8 cellular contexts compared by ENCODE assay signal in the genomic region with DNA sequence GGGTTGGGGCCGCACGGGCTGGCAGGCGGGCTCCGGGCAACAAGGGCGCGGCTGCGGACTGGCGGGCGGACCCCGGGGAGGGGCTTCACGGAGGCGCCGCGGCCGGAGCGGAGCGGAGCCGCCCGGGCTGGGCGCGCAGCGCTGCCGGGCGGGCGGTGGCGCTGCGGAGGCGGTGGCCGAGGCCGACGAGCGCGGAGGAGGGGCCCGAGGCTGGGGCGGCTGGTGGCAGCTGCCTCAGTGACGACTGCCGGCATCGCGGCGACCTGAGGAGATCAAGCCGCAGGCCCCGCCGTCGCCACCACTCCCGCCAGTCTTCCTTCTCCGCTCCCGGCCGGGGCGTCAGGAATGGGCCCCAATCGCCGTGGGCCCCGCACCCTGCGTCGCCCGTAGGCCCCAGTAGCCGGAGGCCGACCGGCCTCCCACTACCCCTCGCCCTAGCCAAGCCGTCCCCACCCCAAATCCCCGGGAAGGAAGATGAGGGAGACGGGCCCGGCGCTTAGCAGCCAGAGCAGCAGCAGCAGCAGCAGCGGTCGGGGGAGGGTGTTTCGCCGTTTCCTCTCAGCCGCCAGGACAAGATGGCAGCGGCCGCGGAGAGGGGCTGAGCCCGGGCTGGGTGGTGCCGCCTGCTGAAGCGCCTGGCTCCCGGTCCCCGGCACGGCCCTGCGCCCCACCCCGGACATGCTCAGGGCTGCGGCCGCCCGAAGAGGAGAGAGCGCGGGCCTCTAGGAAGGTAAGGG. TPM values are rescaled to one million over a fixed set of nuclear protein-coding genes. Genes with fewer than 3 reads are reported as not detected.
DNase-seq lines count a peak whose midpoint lies in the region; ATAC-seq and TF ChIP-seq lines count a peak whose summit lies in the region.

A gene (plus strand): TSS at position 222 of the 737 bp plus-strand sequence.

- H3K4me3 ChIP-seq in fibroblast of villous mesenchyme (ENCODE audit: low read depth, low read length): peak within 1 kb of the TSS; percentile 96
- H3K4me3 ChIP-seq in stomach: peak within 1 kb of the TSS; percentile 63 to 91 (median 73)

- no peak for TF ChIP-seq CTCF in fibroblast of villous mesenchyme (IDR thresholded peaks at IDR 0.05; ENCODE audit: insufficient read depth, low read depth, low read length)
- peak; percentile 45 for TF ChIP-seq CTCF in neural crest cell (conservative IDR thresholded peaks at IDR 0.05)
- TF ChIP-seq CTCF in stomach (IDR thresholded peaks at IDR 0.05): peak in 3 of 7 experiments; percentile 9 to 59 (median 13)

- DNase-seq in EL: peak; percentile 83
- peak; percentile 50 for DNase-seq in SHP77 treated with DMSO at 0.1 percent for 48 hours (lab: John Stamatoyannopoulos, UW)
- DNase-seq in activated gamma-delta T cell (lab: John Stamatoyannopoulos, UW): peak; percentile 66
- DNase-seq in fibroblast of villous mesenchyme (ENCODE audit: low read depth): peak; percentile 76
- DNase-seq in neural crest cell (ENCODE audit: low read depth, low spot score): peak; percentile 73
- DNase-seq in stomach: peak; percentile 85

- peak within 1 kb of the TSS; percentile 97 for H3K27ac Mint-ChIP-seq in neural crest cell (ENCODE audit: unreplicated experiment)

- 0 to 1% (median 0%) methylated on average over 43 to 85 of the region's 85 CpGs for WGBS in stomach, 5 donors

- intact Hi-C loops in stomach (cut with DNase I; ENCODE audit: low total_unique reads): no loop called here

- no peaks in the 10 kb centered on the region for H3K9me3 ChIP-seq in KOPT-K1 (ENCODE audit: insufficient read depth, low read length, poor library complexity, severe bottlenecking)
- H3K9me3 ChIP-seq in stomach: no peaks in the 10 kb centered on the region

- peaks cover 2% of the 10 kb centered on the region for H3K36me3 Mint-ChIP-seq in neural crest cell (ENCODE audit: low read depth)

- peaks cover 9 to 37% (median 29%) of the 10 kb centered on the region in 4 donors for H3K4me1 ChIP-seq in stomach

- H3K27me3 Mint-ChIP-seq in neural crest cell (ENCODE audit: low read depth): no peaks in the 10 kb centered on the region

- H3K27me3 ChIP-seq in stomach: no peaks in the 10 kb centered on the region

- ATAC-seq in GM21786 (IDR thresholded peaks at IDR 0.05; ENCODE audit: unreplicated experiment): peak; percentile 75

- H3K9me3 Mint-ChIP-seq in neural crest cell: no peaks in the 10 kb centered on the region

- no peak for TF ChIP-seq EP300 in stomach (IDR thresholded peaks at IDR 0.05)

- peaks cover 52% of the 10 kb centered on the region for H3K4me1 Mint-ChIP-seq in neural crest cell

- peak within 1 kb of the TSS; percentile 94 for H3K4me3 Mint-ChIP-seq in neural crest cell

- no peaks in the 10 kb centered on the region for H3K36me3 ChIP-seq in KOPT-K1 (ENCODE audit: insufficient read depth, low read length)
- H3K36me3 ChIP-seq in stomach: no peaks in the 10 kb centered on the region

- H3K27ac ChIP-seq in KOPT-K1 (ENCODE audit: low read depth, low read length, poor library complexity, severe bottlenecking) (peak within 1 kb of the TSS; percentile 97), stomach (peak within 1 kb of the TSS; percentile 96 to 100 (median 100))

- peak in 1 of 4 donors; percentile 22 for TF ChIP-seq POLR2A in stomach (IDR thresholded peaks at IDR 0.05)

RNA-seq across cellular contexts. Expression of the gene that starts here (rescaled TPM):
- 75.1 and 121 TPM in 2 replicates for total RNA-seq in fibroblast of villous mesenchyme
- total RNA-seq in neural crest cell: 33.8 and 39.0 TPM in 2 replicates
- total RNA-seq in stomach: 100 to 1,000 TPM in 3 of 5 donors, 10 to 100 TPM in 2; 41.4 to 222 (median 113) TPM
- 10 to 100 TPM; 10.6 to 19.1 (median 18.4) TPM for polyA plus RNA-seq in stomach

Comparison
In these comparisons a context has a peak if more than half of its experiments do, and no peak if none do; other contexts are left out.
1. Peak in every context shown above with its lines: DNase-seq, ATAC-seq, H3K4me3 ChIP-seq and H3K27ac ChIP-seq.